ENCODE assay signal across 15 cellular contexts in the genomic region with DNA sequence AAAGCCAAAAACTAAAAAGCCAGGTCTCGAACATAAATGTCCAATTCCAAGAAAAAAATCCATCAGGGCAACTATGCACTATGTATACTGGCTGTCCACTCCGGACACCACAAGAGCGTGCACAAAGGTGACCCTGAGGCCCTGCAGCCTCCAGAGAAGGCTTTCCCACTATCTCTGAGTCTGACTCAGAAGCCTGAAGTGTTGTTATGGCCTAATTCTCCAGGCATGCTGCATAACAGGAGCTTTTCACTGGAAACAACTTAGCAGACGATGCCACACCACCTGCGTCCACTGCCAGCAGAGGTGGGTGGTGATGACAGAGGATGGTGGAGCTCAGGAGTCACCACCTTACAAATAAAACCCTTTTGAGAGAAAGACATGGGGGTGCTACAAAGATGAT.
DNase-seq lines count a peak whose midpoint lies in the region; ATAC-seq, FAIRE-seq and TF ChIP-seq lines count a peak whose summit lies in the region.
"Had no signal": no experiment of that assay in that cellular context is flagged by ENCODE, and none has a peak within 500 bp of the region (broad histone marks: within the 10 kb centered on the region; RNA-seq: fewer than 3 reads in every experiment).

No MANE protein-coding gene starts in this region.

- FAIRE-seq in urothelium cell line (lab: Jason Lieb, UNC), result no peak
- FAIRE-seq: pancreas had no signal

- CTCF ChIA-PET in RWPE1 (lab: Yijun Ruan, JAX), result no interaction called here

- H3K9me3 Mint-ChIP-seq in chondrocyte (ENCODE audit: low read depth), result no peaks in the 10 kb centered on the region
- H3K9me3 Mint-ChIP-seq: activated CD4-positive, alpha-beta memory T cell treated with anti-CD3 and anti-CD28 coated beads, Interleukin-2, amount 10 ng/mL, durations not matched to agents 7 days and 5 days; activated naive CD8-positive, alpha-beta T cell treated with anti-CD3 and anti-CD28 coated beads, Interleukin-2, amount 50 U/mL, for 24 hours; activated T-cell treated with anti-CD3 and anti-CD28 coated beads, Interleukin-2, amount 50 U/mL, for 72 hours had no signal

- TF ChIP-seq CTCF in chondrocyte (IDR thresholded peaks at IDR 0.05), result no peak
- TF ChIP-seq CTCF in RWPE1 (conservative IDR thresholded peaks at IDR 0.05; ENCODE audit: low read depth), result no peak

- ATAC-seq in HG02973 (IDR thresholded peaks at IDR 0.05; ENCODE audit: unreplicated experiment), result no peak
- ATAC-seq: activated naive CD8-positive, alpha-beta T cell treated with anti-CD3 and anti-CD28 coated beads, Interleukin-2, amount 50 U/mL, for 24 hours; activated T-cell treated with anti-CD3 and anti-CD28 coated beads, Interleukin-2, amount 50 U/mL, for 72 hours had no signal

- H3K27ac Mint-ChIP-seq in chondrocyte (ENCODE audit: unreplicated experiment), result peak overlapping the region; percentile 86
- H3K27ac Mint-ChIP-seq: activated CD4-positive, alpha-beta memory T cell treated with anti-CD3 and anti-CD28 coated beads, Interleukin-2, amount 10 ng/mL, durations not matched to agents 7 days and 5 days; activated naive CD8-positive, alpha-beta T cell treated with anti-CD3 and anti-CD28 coated beads, Interleukin-2, amount 50 U/mL, for 24 hours; activated T-cell treated with anti-CD3 and anti-CD28 coated beads, Interleukin-2, amount 50 U/mL, for 72 hours had no signal

- peaks cover 38% of the 10 kb centered on the region for H3K4me1 Mint-ChIP-seq in chondrocyte (ENCODE audit: low read depth)

- peak overlapping the region; percentile 39 for H3K27ac ChIP-seq in substantia nigra (ENCODE audit: low read depth, low read length, poor library complexity, severe bottlenecking)
- no peak overlapping the region for H3K27ac ChIP-seq in RWPE1

- DNase-seq in EL (peak; percentile 35), chondrocyte (ENCODE audit: low spot score) (no peak), islet precursor cell (peak; percentile 57), substantia nigra (lab: John Stamatoyannopoulos, UW) (no peak), HPDE6-E6E7 (ENCODE audit: extremely low spot score) (no peak), urothelium cell line (ENCODE audit: low spot score) (no peak), RWPE1 (ENCODE audit: low spot score) (no peak)
- DNase-seq: activated CD4-positive, alpha-beta memory T cell treated with anti-CD3 and anti-CD28 coated beads, Interleukin-2, amount 10 ng/mL, durations not matched to agents 7 days and 5 days; activated naive CD8-positive, alpha-beta T cell treated with anti-CD3 and anti-CD28 coated beads, Interleukin-2, amount 50 U/mL, for 24 hours; activated T-cell treated with anti-CD3 and anti-CD28 coated beads, Interleukin-2, amount 50 U/mL, for 72 hours; NCI-H1694; NCI-H524 treated with DMSO at 0.1 percent for 48 hours; OCI-M1; pancreas had no signal

- H3K4me3 Mint-ChIP-seq in chondrocyte (ENCODE audit: unreplicated experiment), result no peak overlapping the region
- H3K4me3 Mint-ChIP-seq: activated CD4-positive, alpha-beta memory T cell treated with anti-CD3 and anti-CD28 coated beads, Interleukin-2, amount 10 ng/mL, durations not matched to agents 7 days and 5 days; activated naive CD8-positive, alpha-beta T cell treated with anti-CD3 and anti-CD28 coated beads, Interleukin-2, amount 50 U/mL, for 24 hours; activated T-cell treated with anti-CD3 and anti-CD28 coated beads, Interleukin-2, amount 50 U/mL, for 72 hours had no signal

- no peaks in the 10 kb centered on the region for H3K27me3 Mint-ChIP-seq in chondrocyte (ENCODE audit: low read depth)
- H3K27me3 Mint-ChIP-seq: activated CD4-positive, alpha-beta memory T cell treated with anti-CD3 and anti-CD28 coated beads, Interleukin-2, amount 10 ng/mL, durations not matched to agents 7 days and 5 days; activated naive CD8-positive, alpha-beta T cell treated with anti-CD3 and anti-CD28 coated beads, Interleukin-2, amount 50 U/mL, for 24 hours had no signal

- POLR2A ChIA-PET in RWPE1 (lab: Yijun Ruan, JAX; ENCODE audit: low non-redundant PET), result no interaction called here

- H3K36me3 Mint-ChIP-seq in chondrocyte (ENCODE audit: low read depth), result peaks cover 9% of the 10 kb centered on the region

Comparison
In these comparisons a context has a peak if more than half of its experiments do, and no peak if none do; other contexts are left out.
1. DNase-seq: peak in EL (single experiment) and islet precursor cell (single experiment); none in chondrocyte (single experiment), substantia nigra (0 of 49), HPDE6-E6E7 (single experiment), urothelium cell line (single experiment) and RWPE1 (single experiment).